Comparison of ENCODE assay signal across 29 cellular contexts in genomic region chr2:249538-250042, GRCh38. TPM values are rescaled to one million over a fixed set of nuclear protein-coding genes. Genes with fewer than 3 reads are reported as not detected.
"Had no signal": no experiment of that assay in that cellular context is flagged by ENCODE, and none has a peak within 500 bp of the region (broad histone marks: within the 10 kb centered on the region; RNA-seq: fewer than 3 reads in every experiment).

No MANE protein-coding gene starts in this region.

- H3K27ac Mint-ChIP-seq: activated CD4-positive, alpha-beta memory T cell treated with anti-CD3 and anti-CD28 coated beads, Interleukin-2, amount 10 ng/mL, durations not matched to agents 7 days and 5 days; activated CD4-positive, alpha-beta T cell treated with anti-CD3 and anti-CD28 coated beads, Interleukin-2, amount 10 ng/mL, durations not matched to agents 7 days and 5 days; activated naive CD8-positive, alpha-beta T cell; activated T-cell treated with anti-CD3 and anti-CD28 coated beads, Interleukin-2, amount 50 U/mL, for 24 hours; activated T-cell treated with anti-CD3 and anti-CD28 coated beads, Interleukin-2, amount 50 U/mL, for 72 hours; dendritic cell treated with granulocyte-macrophage colony-stimulating factor and Interleukin-4, amounts not matched to agents 40 ng/mL and 50 ng/mL, for 4 days; endodermal cell had no signal

- H3K27me3 ChIP-seq: brain microvascular endothelial cell, dorsolateral prefrontal cortex, esophagus squamous epithelium, gastroesophageal sphincter had no signal

- H3K9me3 ChIP-seq: esophagus squamous epithelium, gastroesophageal sphincter had no signal

- FAIRE-seq: astrocyte, bronchial epithelial cell had no signal

- H3K4me3 ChIP-seq: coronary artery, dorsolateral prefrontal cortex, esophagus squamous epithelium, gastroesophageal sphincter had no signal

- H3K27ac ChIP-seq: brain microvascular endothelial cell, coronary artery, dorsolateral prefrontal cortex, esophagus squamous epithelium, gastroesophageal sphincter had no signal

- H3K27me3 Mint-ChIP-seq: activated CD4-positive, alpha-beta memory T cell treated with anti-CD3 and anti-CD28 coated beads, Interleukin-2, amount 10 ng/mL, durations not matched to agents 7 days and 5 days; activated CD4-positive, alpha-beta T cell treated with anti-CD3 and anti-CD28 coated beads, Interleukin-2, amount 10 ng/mL, durations not matched to agents 7 days and 5 days; activated naive CD8-positive, alpha-beta T cell; activated T-cell treated with anti-CD3 and anti-CD28 coated beads, Interleukin-2, amount 50 U/mL, for 24 hours; central memory CD8-positive, alpha-beta T cell; dendritic cell treated with granulocyte-macrophage colony-stimulating factor and Interleukin-4, amounts not matched to agents 40 ng/mL and 50 ng/mL, for 4 days had no signal

- H3K4me1 ChIP-seq: gastroesophageal sphincter had no signal

- H3K9me3 Mint-ChIP-seq: activated CD4-positive, alpha-beta memory T cell treated with anti-CD3 and anti-CD28 coated beads, Interleukin-2, amount 10 ng/mL, durations not matched to agents 7 days and 5 days; activated CD4-positive, alpha-beta T cell treated with anti-CD3 and anti-CD28 coated beads, Interleukin-2, amount 10 ng/mL, durations not matched to agents 7 days and 5 days; activated T-cell treated with anti-CD3 and anti-CD28 coated beads, Interleukin-2, amount 50 U/mL, for 24 hours; activated T-cell treated with anti-CD3 and anti-CD28 coated beads, Interleukin-2, amount 50 U/mL, for 72 hours; central memory CD8-positive, alpha-beta T cell; dendritic cell treated with granulocyte-macrophage colony-stimulating factor and Interleukin-4, amounts not matched to agents 40 ng/mL and 50 ng/mL, for 4 days; endodermal cell had no signal

- H3K4me1 Mint-ChIP-seq: endodermal cell had no signal

- ATAC-seq: activated T-cell treated with anti-CD3 and anti-CD28 coated beads, Interleukin-2, amount 50 U/mL, for 72 hours; gastroesophageal sphincter had no signal

- H3K4me3 Mint-ChIP-seq: activated CD4-positive, alpha-beta memory T cell treated with anti-CD3 and anti-CD28 coated beads, Interleukin-2, amount 10 ng/mL, durations not matched to agents 7 days and 5 days; activated CD4-positive, alpha-beta T cell treated with anti-CD3 and anti-CD28 coated beads, Interleukin-2, amount 10 ng/mL, durations not matched to agents 7 days and 5 days; activated naive CD8-positive, alpha-beta T cell; activated T-cell treated with anti-CD3 and anti-CD28 coated beads, Interleukin-2, amount 50 U/mL, for 24 hours; activated T-cell treated with anti-CD3 and anti-CD28 coated beads, Interleukin-2, amount 50 U/mL, for 72 hours; central memory CD8-positive, alpha-beta T cell; dendritic cell treated with granulocyte-macrophage colony-stimulating factor and Interleukin-4, amounts not matched to agents 40 ng/mL and 50 ng/mL, for 4 days; endodermal cell had no signal

- DNase-seq: activated CD4-positive, alpha-beta memory T cell treated with anti-CD3 and anti-CD28 coated beads, Interleukin-2, amount 10 ng/mL, durations not matched to agents 7 days and 5 days; activated CD4-positive, alpha-beta T cell treated with anti-CD3 and anti-CD28 coated beads for 1 hour; activated CD4-positive, alpha-beta T cell treated with anti-CD3 and anti-CD28 coated beads for 4 hours; activated CD4-positive, alpha-beta T cell treated with anti-CD3 and anti-CD28 coated beads, Interleukin-2, amount 10 ng/mL, durations not matched to agents 7 days and 5 days; activated CD4-positive, alpha-beta T cell treated with anti-CD3 and anti-CD28 coated beads, Interleukin-2, amount 50 U/mL, for 4 hours; activated CD8-positive, alpha-beta memory T cell treated with anti-CD3 and anti-CD28 coated beads, Interleukin-2, amount 50 U/mL, for 48 hours; activated effector memory CD4-positive, alpha-beta T cell treated with Interleukin-2 at 50 U/mL for 16 hours; activated gamma-delta T cell treated with Interleukin-2 at 50 U/mL for 16 hours; activated naive CD4-positive, alpha-beta T cell treated with anti-CD3 and anti-CD28 coated beads, Interleukin-2, amount 50 U/mL, for 16 hours; activated naive CD4-positive, alpha-beta T cell treated with Interleukin-2 at 50 U/mL for 16 hours; activated T-cell treated with anti-CD3 and anti-CD28 coated beads for 4 hours; activated T-cell treated with anti-CD3 and anti-CD28 coated beads, Interleukin-2, amount 50 U/mL, for 24 hours; activated T-cell treated with anti-CD3 and anti-CD28 coated beads, Interleukin-2, amount 50 U/mL, for 72 hours; amniotic stem cell; anterior cingulate cortex; brain microvascular endothelial cell; dorsolateral prefrontal cortex; effector memory CD4-positive, alpha-beta T cell; endodermal cell; esophagus squamous epithelium; foreskin melanocyte; T-helper 2 cell had no signal

RNA-seq across cellular contexts. Expression of gene ALKAL2, which starts 38.3 kb away (rescaled TPM):
- total RNA-seq: activated CD4-positive, alpha-beta memory T cell treated with anti-CD3 and anti-CD28 coated beads, Interleukin-2, amount 10 ng/mL, durations not matched to agents 7 days and 5 days; activated CD4-positive, alpha-beta T cell treated with anti-CD3 and anti-CD28 coated beads, Interleukin-2, amount 10 ng/mL, durations not matched to agents 7 days and 5 days; bronchial epithelial cell had no signal
